Comparison of ENCODE assay signal across 22 cellular contexts in genomic region chr17:67401106-67401505, GRCh38. TPM values are rescaled to one million over a fixed set of nuclear protein-coding genes. Genes with fewer than 3 reads are reported as not detected.
DNase-seq lines count a peak whose midpoint lies in the region; ATAC-seq lines count a peak whose summit lies in the region.
"Had no signal": no experiment of that assay in that cellular context is flagged by ENCODE, and none has a peak within 500 bp of the region (broad histone marks: within the 10 kb centered on the region; RNA-seq: fewer than 3 reads in every experiment).

No MANE protein-coding gene starts in this region.

- H3K27ac Mint-ChIP-seq in activated CD8-positive, alpha-beta memory T cell treated with anti-CD3 and anti-CD28 coated beads, Interleukin-2, amount 10 ng/mL, durations not matched to agents 7 days and 5 days = peak overlapping the region; percentile 95
- peak overlapping the region in 5 of 7 donors; percentile 29 to 94 (median 84) for H3K27ac Mint-ChIP-seq in CD4-positive, alpha-beta memory T cell
- peak overlapping the region; percentile 59 to 92 for H3K27ac Mint-ChIP-seq in activated naive CD4-positive, alpha-beta T cell treated with anti-CD3 and anti-CD28 coated beads, Interleukin-2, amount 50 U/mL, for 72 hours

- intact Hi-C loops in CD4-positive, alpha-beta memory T cell (cut with micrococcal nuclease) = no loop called here

- H3K4me1 Mint-ChIP-seq in activated CD8-positive, alpha-beta memory T cell treated with anti-CD3 and anti-CD28 coated beads, Interleukin-2, amount 10 ng/mL, durations not matched to agents 7 days and 5 days = peaks cover 57% of the 10 kb centered on the region
- peaks cover 40 to 79% (median 54%) of the 10 kb centered on the region in 4 donors for H3K4me1 Mint-ChIP-seq in CD4-positive, alpha-beta memory T cell

- H3K27ac ChIP-seq in CD4-positive, alpha-beta memory T cell (ENCODE audit: low read depth, low read length) = no peak overlapping the region
- H3K27ac ChIP-seq in skeletal muscle tissue (ENCODE audit: low read depth, low read length) = peak overlapping the region; percentile 19
- H3K27ac ChIP-seq: foreskin keratinocyte had no signal

- H3K36me3 Mint-ChIP-seq in activated CD8-positive, alpha-beta memory T cell treated with anti-CD3 and anti-CD28 coated beads, Interleukin-2, amount 10 ng/mL, durations not matched to agents 7 days and 5 days = peaks cover 20% of the 10 kb centered on the region
- H3K36me3 Mint-ChIP-seq in CD4-positive, alpha-beta memory T cell = peaks cover 15 to 23% of the 10 kb centered on the region in 2 donors
- peaks cover 13 to 24% of the 10 kb centered on the region in 2 donors for H3K36me3 Mint-ChIP-seq in activated naive CD4-positive, alpha-beta T cell treated with anti-CD3 and anti-CD28 coated beads, Interleukin-2, amount 50 U/mL, for 72 hours

- H3K27me3 Mint-ChIP-seq in activated CD8-positive, alpha-beta memory T cell treated with anti-CD3 and anti-CD28 coated beads, Interleukin-2, amount 10 ng/mL, durations not matched to agents 7 days and 5 days = no peaks in the 10 kb centered on the region
- H3K27me3 Mint-ChIP-seq in CD4-positive, alpha-beta memory T cell = no peaks in the 10 kb centered on the region
- H3K27me3 Mint-ChIP-seq: naive B cell had no signal

- H3K9me3 ChIP-seq in CD4-positive, alpha-beta memory T cell (ENCODE audit: control insufficient read depth in 1 of 2, low read length in 2 of 2) = no peaks in the 10 kb centered on the region
- H3K9me3 ChIP-seq in skeletal muscle tissue (ENCODE audit: control insufficient read depth in 3 of 3, low read length in 3 of 3) = no peaks in the 10 kb centered on the region

- H3K9me3 Mint-ChIP-seq in activated CD8-positive, alpha-beta memory T cell treated with anti-CD3 and anti-CD28 coated beads, Interleukin-2, amount 10 ng/mL, durations not matched to agents 7 days and 5 days (ENCODE audit: low read depth) = no peaks in the 10 kb centered on the region
- H3K9me3 Mint-ChIP-seq in CD4-positive, alpha-beta memory T cell = no peaks in the 10 kb centered on the region
- H3K9me3 Mint-ChIP-seq in activated naive CD4-positive, alpha-beta T cell treated with anti-CD3 and anti-CD28 coated beads, Interleukin-2, amount 50 U/mL, for 72 hours = no peaks in the 10 kb centered on the region
- H3K9me3 Mint-ChIP-seq: H9, naive B cell had no signal

- H3K27me3 ChIP-seq in CD4-positive, alpha-beta memory T cell (ENCODE audit: insufficient read depth, low read length) = no peaks in the 10 kb centered on the region
- H3K27me3 ChIP-seq in skeletal muscle tissue (ENCODE audit: control insufficient read depth in 3 of 3, insufficient read depth in 3 of 3, low read length in 3 of 3) = no peaks in the 10 kb centered on the region
- H3K27me3 ChIP-seq: dorsolateral prefrontal cortex, foreskin keratinocyte had no signal

- no peak overlapping the region for H3K4me3 Mint-ChIP-seq in activated CD8-positive, alpha-beta memory T cell treated with anti-CD3 and anti-CD28 coated beads, Interleukin-2, amount 10 ng/mL, durations not matched to agents 7 days and 5 days
- H3K4me3 Mint-ChIP-seq in CD4-positive, alpha-beta memory T cell = peak overlapping the region in 3 of 8 donors; percentile 10 to 57 (median 34)
- H3K4me3 Mint-ChIP-seq: H9, naive B cell had no signal

- no peak for DNase-seq in activated CD8-positive, alpha-beta memory T cell treated with anti-CD3 and anti-CD28 coated beads, Interleukin-2, amount 10 ng/mL, durations not matched to agents 7 days and 5 days
- no peak for DNase-seq in activated CD8-positive, alpha-beta memory T cell treated with anti-CD3 and anti-CD28 coated beads for 24 hours
- no peak for DNase-seq in CD4-positive, alpha-beta memory T cell
- DNase-seq in activated naive CD4-positive, alpha-beta T cell treated with anti-CD3 and anti-CD28 coated beads, Interleukin-2, amount 50 U/mL, for 72 hours (ENCODE audit: low spot score in 2 of 2) = no peak
- DNase-seq in amygdala (lab: John Stamatoyannopoulos, UW) (no peak), NCI-H2171 (lab: John Stamatoyannopoulos, UW) (no peak), HuH-7.5 (ENCODE audit: low spot score) (no peak)
- DNase-seq: ACHN, amniotic stem cell, dorsolateral prefrontal cortex, foreskin keratinocyte, H9, hippocampal formation, naive B cell, NCI-H1417 treated with DMSO at 0.1 percent for 48 hours, NCI-H2171 treated with DMSO at 0.1 percent for 48 hours, NCI-H69, OCI-M1, posterior cingulate gyrus, SHP77 treated with DMSO at 0.1 percent for 48 hours, substantia nigra had no signal

- H3K4me1 ChIP-seq in CD4-positive, alpha-beta memory T cell (ENCODE audit: insufficient read depth, low read length) = peaks cover 63% of the 10 kb centered on the region
- peaks cover 6 to 11% (median 6%) of the 10 kb centered on the region in 3 donors for H3K4me1 ChIP-seq in skeletal muscle tissue (ENCODE audit: control insufficient read depth in 3 of 3, insufficient read depth in 3 of 3, low read length in 3 of 3)
- H3K4me1 ChIP-seq: foreskin keratinocyte had no signal

- no peaks in the 10 kb centered on the region for H3K36me3 ChIP-seq in CD4-positive, alpha-beta memory T cell (ENCODE audit: insufficient read depth, low read length)
- no peaks in the 10 kb centered on the region for H3K36me3 ChIP-seq in skeletal muscle tissue (ENCODE audit: control insufficient read depth in 3 of 3, insufficient read depth in 3 of 3, low read length in 3 of 3)

- H3K4me3 ChIP-seq in CD4-positive, alpha-beta memory T cell (ENCODE audit: low read length in 2 of 2) = no peak overlapping the region
- no peak overlapping the region for H3K4me3 ChIP-seq in skeletal muscle tissue (ENCODE audit: low read length in 3 of 3)
- H3K4me3 ChIP-seq: dorsolateral prefrontal cortex had no signal

- ATAC-seq in activated CD8-positive, alpha-beta memory T cell treated with anti-CD3 and anti-CD28 coated beads, Interleukin-2, amount 10 ng/mL, durations not matched to agents 7 days and 5 days = no peak
- ATAC-seq in activated naive CD4-positive, alpha-beta T cell treated with anti-CD3 and anti-CD28 coated beads, Interleukin-2, amount 50 U/mL, for 72 hours = peak; percentile 29 to 39
- ATAC-seq: foreskin keratinocyte had no signal

- no peak overlapping the region for H3K9ac ChIP-seq in skeletal muscle tissue (ENCODE audit: low read depth in 1 of 3, low read length in 3 of 3)

- POLR2A ChIA-PET in CD4-positive, alpha-beta memory T cell (lab: Charles Lee; ENCODE audit: partially characterized antibody) = interaction anchor here (1.0 to 1.4 kb wide), 3 partner anchors 21 to 74 kb away, joined by 3 to 6 read pairs (median 3); no protein-coding TSS in a partner anchor

- CTCF ChIA-PET in activated CD8-positive, alpha-beta memory T cell treated with anti-CD3 and anti-CD28 coated beads, Interleukin-2, amount 10 ng/mL, durations not matched to agents 7 days and 5 days (lab: Charles Lee) = interaction anchor here (0.5 to 1.5 kb wide), 3 partner anchors 40 to 74 kb away, joined by 3 to 5 read pairs (median 3); no protein-coding TSS in a partner anchor
- CTCF ChIA-PET in CD4-positive, alpha-beta memory T cell (lab: Charles Lee; ENCODE audit: partially characterized antibody) = no interaction called here

RNA-seq across cellular contexts. Expression of gene PITPNC1, which starts 24.0 kb away (rescaled TPM):
- 10 to 100 TPM; 44.9 to 67.6 TPM for total RNA-seq in activated CD8-positive, alpha-beta memory T cell treated with anti-CD3 and anti-CD28 coated beads, Interleukin-2, amount 10 ng/mL, durations not matched to agents 7 days and 5 days
- total RNA-seq in CD4-positive, alpha-beta memory T cell = 10 to 100 TPM; 68.4 to 71.2 TPM
- 100 to 1,000 TPM; 109 to 124 TPM for polyA plus RNA-seq in CD4-positive, alpha-beta memory T cell
- 10 to 100 TPM; 56.8 to 65.3 TPM for total RNA-seq in activated naive CD4-positive, alpha-beta T cell treated with anti-CD3 and anti-CD28 coated beads, Interleukin-2, amount 50 U/mL, for 72 hours
- 9.4 TPM for total RNA-seq in skeletal muscle tissue

RNA-seq across cellular contexts. Expression of gene PSMD12, which starts 34.7 kb away (rescaled TPM):
- 10 to 100 TPM; 52.8 to 63.2 TPM for total RNA-seq in activated CD8-positive, alpha-beta memory T cell treated with anti-CD3 and anti-CD28 coated beads, Interleukin-2, amount 10 ng/mL, durations not matched to agents 7 days and 5 days
- 10 to 100 TPM; 46.9 to 48.8 TPM for total RNA-seq in CD4-positive, alpha-beta memory T cell
- 10 to 100 TPM; 34.5 to 49.8 TPM for polyA plus RNA-seq in CD4-positive, alpha-beta memory T cell
- 10 to 100 TPM; 79.7 to 92.9 TPM for total RNA-seq in activated naive CD4-positive, alpha-beta T cell treated with anti-CD3 and anti-CD28 coated beads, Interleukin-2, amount 50 U/mL, for 72 hours
- total RNA-seq in skeletal muscle tissue = 21.4 TPM
